In genomic region chr10:102135956-102136526, GRCh38 we compare ENCODE assay signal across 8 cellular contexts. TPM values are rescaled to one million over a fixed set of nuclear protein-coding genes. Genes with fewer than 3 reads are reported as not detected.
DNase-seq lines count a peak whose midpoint lies in the region; ATAC-seq and TF ChIP-seq lines count a peak whose summit lies in the region.

No MANE protein-coding gene starts in this region.

- H3K27ac ChIP-seq in osteoblast (ENCODE audit: low read depth, low read length), result no peak overlapping the region

- peaks cover 29% of the 10 kb centered on the region for H3K4me1 Mint-ChIP-seq in T-helper 2 cell treated with Interferon-gamma antibody and Interleukin-4, amounts not matched to agents 5 μg/mL and 100 μg/mL, for 36 hours (ENCODE audit: low read depth)
- peaks cover 39% of the 10 kb centered on the region for H3K4me1 Mint-ChIP-seq in activated CD8-positive, alpha-beta T cell treated with anti-CD3 and anti-CD28 coated beads, Interleukin-2, amount 10 ng/mL, durations not matched to agents 7 days and 5 days (ENCODE audit: low read depth)

- no peaks in the 10 kb centered on the region for H3K9me3 ChIP-seq in osteoblast (ENCODE audit: low read depth, low read length)

- no peaks in the 10 kb centered on the region for H3K9me3 Mint-ChIP-seq in T-helper 2 cell treated with Interferon-gamma antibody and Interleukin-4, amounts not matched to agents 5 μg/mL and 100 μg/mL, for 36 hours
- no peaks in the 10 kb centered on the region for H3K9me3 Mint-ChIP-seq in activated CD8-positive, alpha-beta T cell treated with anti-CD3 and anti-CD28 coated beads, Interleukin-2, amount 10 ng/mL, durations not matched to agents 7 days and 5 days (ENCODE audit: insufficient read depth)

- peak overlapping the region; percentile 4 for H3K27ac Mint-ChIP-seq in T-helper 2 cell treated with Interferon-gamma antibody and Interleukin-4, amounts not matched to agents 5 μg/mL and 100 μg/mL, for 36 hours
- H3K27ac Mint-ChIP-seq in activated CD8-positive, alpha-beta T cell treated with anti-CD3 and anti-CD28 coated beads, Interleukin-2, amount 10 ng/mL, durations not matched to agents 7 days and 5 days, result peak overlapping the region; percentile 65

- H3K79me2 ChIP-seq in osteoblast (ENCODE audit: insufficient read depth, low read length), result peaks cover 82% of the 10 kb centered on the region

- peak overlapping the region; percentile 5 for H3K4me2 ChIP-seq in osteoblast (ENCODE audit: insufficient read depth, low read length)

- H3K27me3 ChIP-seq in osteoblast (ENCODE audit: insufficient read depth, low read length), result no peaks in the 10 kb centered on the region

- CTCF ChIA-PET in activated CD8-positive, alpha-beta T cell treated with anti-CD3 and anti-CD28 coated beads, Interleukin-2, amount 10 ng/mL, durations not matched to agents 7 days and 5 days (lab: Charles Lee), result interaction anchor here (0.7 to 1.9 kb wide), 3 partner anchors 11 to 34 kb away, joined by 3 to 8 read pairs (median 3); no protein-coding TSS in a partner anchor

- H3K4me1 ChIP-seq in osteoblast (ENCODE audit: insufficient read depth, low read length), result peaks cover 24% of the 10 kb centered on the region

- TF ChIP-seq POLR2A in NB4 (IDR thresholded peaks at IDR 0.05; ENCODE audit: extremely low read depth, insufficient read length), result no peak

- TF ChIP-seq CTCF in NB4 (IDR thresholded peaks at IDR 0.05; ENCODE audit: low read depth, low read length) (no peak), osteoblast (IDR thresholded peaks at IDR 0.05; ENCODE audit: extremely low read depth, low read depth, low read length) (no peak)

- no peak overlapping the region for H2AFZ ChIP-seq in osteoblast (ENCODE audit: low read length)

- H3K36me3 ChIP-seq in osteoblast (ENCODE audit: insufficient read depth, low read length), result peaks cover 43% of the 10 kb centered on the region

- POLR2A ChIA-PET in activated CD8-positive, alpha-beta T cell treated with anti-CD3 and anti-CD28 coated beads, Interleukin-2, amount 10 ng/mL, durations not matched to agents 7 days and 5 days (lab: Charles Lee), result interaction anchor here (1.0 kb wide), 1 partner anchor 16 kb away, joined by 3 read pairs; the partner anchor contains the start of gene NOLC1

- no peak for ATAC-seq in activated CD8-positive, alpha-beta T cell treated with anti-CD3 and anti-CD28 coated beads, Interleukin-2, amount 10 ng/mL, durations not matched to agents 7 days and 5 days
- ATAC-seq in HG02763 (IDR thresholded peaks at IDR 0.05; ENCODE audit: unreplicated experiment) (no peak), GM21717 (IDR thresholded peaks at IDR 0.05; ENCODE audit: unreplicated experiment) (no peak)

- H3K4me3 ChIP-seq in NB4 (ENCODE audit: low read depth, low read length) (peak overlapping the region; percentile 89), osteoblast (ENCODE audit: insufficient read depth, low read length) (peak overlapping the region; percentile 7)

- peaks cover 31% of the 10 kb centered on the region for H3K36me3 Mint-ChIP-seq in T-helper 2 cell treated with Interferon-gamma antibody and Interleukin-4, amounts not matched to agents 5 μg/mL and 100 μg/mL, for 36 hours (ENCODE audit: low read depth)
- peaks cover 53% of the 10 kb centered on the region for H3K36me3 Mint-ChIP-seq in activated CD8-positive, alpha-beta T cell treated with anti-CD3 and anti-CD28 coated beads, Interleukin-2, amount 10 ng/mL, durations not matched to agents 7 days and 5 days (ENCODE audit: low read depth)

- no peak for DNase-seq in T-helper 2 cell treated with Interferon-gamma antibody and Interleukin-4, amounts not matched to agents 5 μg/mL and 100 μg/mL, for 36 hours (ENCODE audit: low spot score)
- DNase-seq in T-helper 2 cell (no peak), NB4 (ENCODE audit: low read depth) (no peak), osteoblast (ENCODE audit: insufficient read length, low spot score, missing footprints) (no peak), nucleus accumbens (lab: John Stamatoyannopoulos, UW) (no peak)
- no peak for DNase-seq in activated CD8-positive, alpha-beta T cell treated with anti-CD3 and anti-CD28 coated beads, Interleukin-2, amount 10 ng/mL, durations not matched to agents 7 days and 5 days

- no peak overlapping the region for H3K4me3 Mint-ChIP-seq in T-helper 2 cell treated with Interferon-gamma antibody and Interleukin-4, amounts not matched to agents 5 μg/mL and 100 μg/mL, for 36 hours
- no peak overlapping the region for H3K4me3 Mint-ChIP-seq in activated CD8-positive, alpha-beta T cell treated with anti-CD3 and anti-CD28 coated beads, Interleukin-2, amount 10 ng/mL, durations not matched to agents 7 days and 5 days

- no peaks in the 10 kb centered on the region for H3K27me3 Mint-ChIP-seq in T-helper 2 cell treated with Interferon-gamma antibody and Interleukin-4, amounts not matched to agents 5 μg/mL and 100 μg/mL, for 36 hours (ENCODE audit: low read depth)
- H3K27me3 Mint-ChIP-seq in activated CD8-positive, alpha-beta T cell treated with anti-CD3 and anti-CD28 coated beads, Interleukin-2, amount 10 ng/mL, durations not matched to agents 7 days and 5 days (ENCODE audit: low read depth), result no peaks in the 10 kb centered on the region

- H4K20me1 ChIP-seq in osteoblast (ENCODE audit: insufficient read depth, low read length), result peaks cover 71% of the 10 kb centered on the region

RNA-seq across cellular contexts. Expression of gene PPRC1, which starts 3.2 kb away (rescaled TPM):
- total RNA-seq in activated CD8-positive, alpha-beta T cell treated with anti-CD3 and anti-CD28 coated beads, Interleukin-2, amount 10 ng/mL, durations not matched to agents 7 days and 5 days, result 10 to 100 TPM; 56.5 to 58.9 TPM
- 14.1 and 17.7 TPM in 2 replicates for total RNA-seq in osteoblast

RNA-seq across cellular contexts. Expression of gene LDB1, which starts 15.9 kb away (rescaled TPM):
- 10 to 100 TPM; 83.6 to 87.1 TPM for total RNA-seq in activated CD8-positive, alpha-beta T cell treated with anti-CD3 and anti-CD28 coated beads, Interleukin-2, amount 10 ng/mL, durations not matched to agents 7 days and 5 days
- total RNA-seq in osteoblast, result 62.2 and 63.6 TPM in 2 replicates

RNA-seq across cellular contexts. Expression of gene NOLC1, which starts 16.1 kb away (rescaled TPM):
- 10 to 100 TPM; 94.1 to 95.3 TPM for total RNA-seq in activated CD8-positive, alpha-beta T cell treated with anti-CD3 and anti-CD28 coated beads, Interleukin-2, amount 10 ng/mL, durations not matched to agents 7 days and 5 days
- 13.3 and 18.1 TPM in 2 replicates for total RNA-seq in osteoblast
